ENCODE assay signal across 18 cellular contexts in genomic region chr6:134675110-134676038, GRCh38.
DNase-seq lines count a peak whose midpoint lies in the region; ATAC-seq and TF ChIP-seq lines count a peak whose summit lies in the region.
"Had no signal": no experiment of that assay in that cellular context is flagged by ENCODE, and none has a peak within 500 bp of the region (broad histone marks: within the 10 kb centered on the region; RNA-seq: fewer than 3 reads in every experiment).

No MANE protein-coding gene starts in this region.

- DNase-seq in DMS153 (lab: John Stamatoyannopoulos, UW): peak; percentile 65
- peak; percentile 91 for DNase-seq in NCI-H128 (lab: John Stamatoyannopoulos, UW; ENCODE audit: unreplicated experiment)
- DNase-seq in NCI-H345 treated with DMSO at 0.1 percent for 48 hours (lab: John Stamatoyannopoulos, UW; ENCODE audit: unreplicated experiment): peak; percentile 97
- peak; percentile 45 for DNase-seq in fibroblast of mammary gland (ENCODE audit: low read depth)
- no peak for DNase-seq in sciatic nerve (ENCODE audit: low spot score)
- DNase-seq in ascending aorta (ENCODE audit: low spot score in 2 of 2): no peak
- DNase-seq: activated CD8-positive, alpha-beta T cell treated with anti-CD3 and anti-CD28 coated beads for 36 hours; KBM-7; left ventricle myocardium inferior; NCI-H1694 treated with DMSO at 0.1 percent for 48 hours; OCI-M1; stimulated activated naive CD8-positive, alpha-beta T cell treated with anti-CD3 and anti-CD28 coated beads, Interleukin-15, Interleukin-2, amounts not matched to agents 100 U/mL and 50 U/mL, for 24 hours; upper lobe of right lung had no signal

- intact Hi-C loops in sciatic nerve (cut with DNase I) (no loop called here), ascending aorta (cut with DNase I) (no loop called here)

- H3K27me3 ChIP-seq in ascending aorta: no peaks in the 10 kb centered on the region
- H3K27me3 ChIP-seq: foreskin keratinocyte, upper lobe of right lung had no signal

- no peak for ATAC-seq in sciatic nerve
- no peak for ATAC-seq in GM21717 (IDR thresholded peaks at IDR 0.05; ENCODE audit: unreplicated experiment)
- no peak for ATAC-seq in HG03439 (IDR thresholded peaks at IDR 0.05; ENCODE audit: unreplicated experiment)
- ATAC-seq: activated CD8-positive, alpha-beta T cell treated with anti-CD3 and anti-CD28 coated beads for 36 hours; activated T-helper 17 cell treated with anti-CD3 and anti-CD28 coated beads, Interleukin-2, amount 50 U/mL, for 72 hours; foreskin keratinocyte; SK-N-SH treated with all-trans-retinoic acid at 6 μM for 48 hours; stimulated activated naive CD8-positive, alpha-beta T cell treated with anti-CD3 and anti-CD28 coated beads, Interleukin-15, Interleukin-2, amounts not matched to agents 100 U/mL and 50 U/mL, for 24 hours; upper lobe of right lung had no signal

- H3K9me3 ChIP-seq in ascending aorta: no peaks in the 10 kb centered on the region
- H3K9me3 ChIP-seq: left ventricle myocardium inferior, upper lobe of right lung had no signal

- H3K27ac ChIP-seq in ascending aorta: no peak overlapping the region
- H3K27ac ChIP-seq: foreskin keratinocyte, left ventricle myocardium inferior, upper lobe of right lung had no signal

- no peak for TF ChIP-seq CTCF in fibroblast of mammary gland (conservative IDR thresholded peaks at IDR 0.05; ENCODE audit: control insufficient read depth, insufficient read depth, low read depth, low read length)
- no peak for TF ChIP-seq CTCF in ascending aorta (IDR thresholded peaks at IDR 0.05)

- no peak overlapping the region for H3K4me3 ChIP-seq in fibroblast of mammary gland (ENCODE audit: control insufficient read depth, low read depth, low read length)
- no peak overlapping the region for H3K4me3 ChIP-seq in ascending aorta
- H3K4me3 ChIP-seq: left ventricle myocardium inferior, upper lobe of right lung had no signal

- no peaks in the 10 kb centered on the region for H3K36me3 ChIP-seq in ascending aorta
- H3K36me3 ChIP-seq: left ventricle myocardium inferior, upper lobe of right lung had no signal

- no peaks in the 10 kb centered on the region for H3K4me1 ChIP-seq in ascending aorta
- H3K4me1 ChIP-seq: foreskin keratinocyte, upper lobe of right lung had no signal

Comparison
In these comparisons a context has a peak if more than half of its experiments do, and no peak if none do; other contexts are left out.
1. DNase-seq: peak in DMS153 (single experiment), NCI-H128 (single experiment), NCI-H345 treated with DMSO at 0.1 percent for 48 hours (single experiment) and fibroblast of mammary gland (single experiment); none in sciatic nerve (single experiment) and ascending aorta (0 of 2).